8 cellular contexts compared by ENCODE assay signal in genomic region chr1:220877348-220878095, GRCh38. TPM values are rescaled to one million over a fixed set of nuclear protein-coding genes. Genes with fewer than 3 reads are reported as not detected.
DNase-seq lines count a peak whose midpoint lies in the region; ATAC-seq and TF ChIP-seq lines count a peak whose summit lies in the region.

No MANE protein-coding gene starts in this region.

- TF ChIP-seq CTCF in colonic mucosa (IDR thresholded peaks at IDR 0.05) (no peak), mesothelial cell of epicardium (IDR thresholded peaks at IDR 0.05; ENCODE audit: unreplicated experiment) (no peak), transverse colon (IDR thresholded peaks at IDR 0.05) (no peak), BE2C (IDR thresholded peaks at IDR 0.05; ENCODE audit: low read depth, low read length) (no peak)

- no peak for ATAC-seq in GM19397 (IDR thresholded peaks at IDR 0.05; ENCODE audit: unreplicated experiment)

- whole genome bisulfite sequencing in transverse colon (ENCODE audit: low coverage in 1 of 2), 2 donors: 27 to 44% methylated on average over 6 to 28 of the region's 28 CpGs

- TF ChIP-seq POLR2A in transverse colon (IDR thresholded peaks at IDR 0.05): no peak

- intact Hi-C loops in colonic mucosa (cut with DNase I): loop anchor here (10.0 kb wide), 1 partner anchor 557 kb away; no protein-coding TSS in a partner anchor
- intact Hi-C loops in transverse colon (cut with DNase I; ENCODE audit: low total_unique reads): loop anchor here (10.0 kb wide), 1 partner anchor 327 kb away; no protein-coding TSS in a partner anchor

- H3K4me1 Mint-ChIP-seq in activated naive CD4-positive, alpha-beta T cell treated with anti-CD3 and anti-CD28 coated beads, Interleukin-2, amount 50 U/mL, for 24 hours: peaks cover 30% of the 10 kb centered on the region
- H3K4me1 Mint-ChIP-seq in mesothelial cell of epicardium: peaks cover 17% of the 10 kb centered on the region

- H3K4me3 ChIP-seq in colonic mucosa (peak overlapping the region; percentile 26), transverse colon (peak overlapping the region; percentile 10 to 93 (median 62)), BE2C (ENCODE audit: low read depth, low read length) (no peak overlapping the region)

- no peaks in the 10 kb centered on the region for H3K9me3 Mint-ChIP-seq in activated naive CD4-positive, alpha-beta T cell treated with anti-CD3 and anti-CD28 coated beads, Interleukin-2, amount 50 U/mL, for 24 hours
- no peaks in the 10 kb centered on the region for H3K9me3 Mint-ChIP-seq in mesothelial cell of epicardium

- H3K27me3 ChIP-seq in colonic mucosa (peaks cover 42% of the 10 kb centered on the region), transverse colon (peaks cover 61% of the 10 kb centered on the region), BE2C (no peaks in the 10 kb centered on the region)

- H3K27ac ChIP-seq in colonic mucosa (peak overlapping the region; percentile 90), transverse colon (peak overlapping the region; percentile 92 to 99 (median 96))

- H3K9me3 ChIP-seq in colonic mucosa: no peaks in the 10 kb centered on the region
- no peaks in the 10 kb centered on the region for H3K9me3 ChIP-seq in transverse colon
- no peaks in the 10 kb centered on the region for H3K9me3 ChIP-seq in BE2C

- no peaks in the 10 kb centered on the region for H3K36me3 Mint-ChIP-seq in activated naive CD4-positive, alpha-beta T cell treated with anti-CD3 and anti-CD28 coated beads, Interleukin-2, amount 50 U/mL, for 24 hours
- H3K36me3 Mint-ChIP-seq in mesothelial cell of epicardium: no peaks in the 10 kb centered on the region

- H3K27me3 Mint-ChIP-seq in activated naive CD4-positive, alpha-beta T cell treated with anti-CD3 and anti-CD28 coated beads, Interleukin-2, amount 50 U/mL, for 24 hours: peaks cover 62% of the 10 kb centered on the region
- peaks cover 96% of the 10 kb centered on the region for H3K27me3 Mint-ChIP-seq in mesothelial cell of epicardium (ENCODE audit: low read depth)

- H3K36me3 ChIP-seq in colonic mucosa: no peaks in the 10 kb centered on the region
- no peaks in the 10 kb centered on the region for H3K36me3 ChIP-seq in transverse colon
- peaks cover 7% of the 10 kb centered on the region for H3K36me3 ChIP-seq in BE2C

- no peak for TF ChIP-seq EP300 in transverse colon (IDR thresholded peaks at IDR 0.05; ENCODE audit: low read depth)

- peak overlapping the region; percentile 17 for H3K4me3 Mint-ChIP-seq in activated naive CD4-positive, alpha-beta T cell treated with anti-CD3 and anti-CD28 coated beads, Interleukin-2, amount 50 U/mL, for 24 hours
- H3K4me3 Mint-ChIP-seq in mesothelial cell of epicardium: peak overlapping the region; percentile 50

- H3K9ac ChIP-seq in colonic mucosa (ENCODE audit: low read depth in 2 of 2, low read length in 2 of 2): peak overlapping the region; percentile 16 to 68

- peaks cover 3% of the 10 kb centered on the region for H3K4me1 ChIP-seq in colonic mucosa
- peaks cover 7 to 86% (median 26%) of the 10 kb centered on the region in 4 donors for H3K4me1 ChIP-seq in transverse colon
- H3K4me1 ChIP-seq in BE2C: no peaks in the 10 kb centered on the region; the same call in 1 of the 2 replicates

- in situ Hi-C loops in transverse colon (cut with MboI; ENCODE audit: low pct_ligation_motif_present in 1 of 4, low pct_unique_long_range_greater_than_20kb in 1 of 4, low sequenced_read_pairs in 3 of 4): loop anchor here in 3 of 4 donors (10.0 to 25.0 kb wide), 4 partner anchors 327 to 860 kb away; partner anchors contain the start of gene DUSP10 (in 1 of the 3)

- no peak for DNase-seq in activated naive CD4-positive, alpha-beta T cell treated with anti-CD3 and anti-CD28 coated beads, Interleukin-2, amount 50 U/mL, for 16 hours
- DNase-seq in colonic mucosa: no peak
- DNase-seq in mesothelial cell of epicardium (ENCODE audit: low spot score in 2 of 2, unreplicated experiment in 2 of 2): no peak
- no peak for DNase-seq in transverse colon
- no peak for DNase-seq in BE2C
- no peak for DNase-seq in NCI-H146 (lab: John Stamatoyannopoulos, UW)

- no peak overlapping the region for H3K27ac Mint-ChIP-seq in activated naive CD4-positive, alpha-beta T cell treated with anti-CD3 and anti-CD28 coated beads, Interleukin-2, amount 50 U/mL, for 24 hours
- H3K27ac Mint-ChIP-seq in mesothelial cell of epicardium: no peak overlapping the region

RNA-seq across cellular contexts. Expression of gene HLX, which starts 1.7 kb away (rescaled TPM):
- total RNA-seq in colonic mucosa: 1 to 10 TPM; 1.7 to 6.2 TPM
- 0.75 to 1.3 TPM (median 0.84 TPM) in 3 replicates for total RNA-seq in mesothelial cell of epicardium
- total RNA-seq in transverse colon: 10 to 100 TPM in 2 of 4 donors, 1 to 10 TPM in 2; 4.2 to 18.4 (median 9.3) TPM
- 4.4 TPM for polyA plus RNA-seq in BE2C (2012; ENCODE audit: insufficient read depth, insufficient read length, low read depth)
